Comparison of ENCODE assay signal across 1 cellular context in the genomic region with DNA sequence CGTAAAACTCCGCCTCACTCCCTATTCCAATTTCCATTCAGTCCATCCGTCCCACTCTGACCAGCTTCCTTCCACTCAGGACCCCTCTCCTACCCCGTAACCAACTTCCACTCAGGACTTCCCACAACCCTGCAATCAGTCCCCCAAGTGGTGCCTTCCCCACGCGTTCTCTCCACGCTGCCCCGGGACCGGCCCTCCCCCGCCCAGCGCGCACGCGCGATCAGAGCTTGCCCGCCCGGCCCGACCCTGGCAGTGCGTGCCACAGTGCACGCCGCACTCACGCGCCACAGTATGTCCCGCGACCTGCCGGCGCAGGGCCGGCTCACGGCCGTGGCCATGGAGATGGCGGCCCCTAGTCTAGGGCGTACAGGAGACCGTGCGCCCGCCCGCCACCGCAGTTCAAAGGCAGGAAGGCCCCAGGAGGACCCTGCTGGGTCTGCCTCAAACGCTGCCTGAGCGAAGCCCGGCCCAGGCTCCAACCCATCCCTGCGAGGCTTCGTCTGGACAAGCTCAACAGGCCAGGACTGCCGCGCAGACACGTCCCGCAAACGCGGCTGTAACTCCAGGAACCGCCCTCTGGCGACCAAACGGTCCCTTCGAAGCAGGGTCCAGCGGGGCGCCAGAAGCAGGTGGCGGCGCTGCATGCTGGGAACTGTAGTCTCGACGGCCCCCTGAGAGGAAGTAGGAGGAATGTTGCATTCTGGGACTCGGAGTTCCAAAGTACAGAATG.
A peak's percentile ranks its signal among the peaks of the same experiment; 100 is the strongest.
TF ChIP-seq lines count a peak whose summit lies in the region.

A gene with protein sequence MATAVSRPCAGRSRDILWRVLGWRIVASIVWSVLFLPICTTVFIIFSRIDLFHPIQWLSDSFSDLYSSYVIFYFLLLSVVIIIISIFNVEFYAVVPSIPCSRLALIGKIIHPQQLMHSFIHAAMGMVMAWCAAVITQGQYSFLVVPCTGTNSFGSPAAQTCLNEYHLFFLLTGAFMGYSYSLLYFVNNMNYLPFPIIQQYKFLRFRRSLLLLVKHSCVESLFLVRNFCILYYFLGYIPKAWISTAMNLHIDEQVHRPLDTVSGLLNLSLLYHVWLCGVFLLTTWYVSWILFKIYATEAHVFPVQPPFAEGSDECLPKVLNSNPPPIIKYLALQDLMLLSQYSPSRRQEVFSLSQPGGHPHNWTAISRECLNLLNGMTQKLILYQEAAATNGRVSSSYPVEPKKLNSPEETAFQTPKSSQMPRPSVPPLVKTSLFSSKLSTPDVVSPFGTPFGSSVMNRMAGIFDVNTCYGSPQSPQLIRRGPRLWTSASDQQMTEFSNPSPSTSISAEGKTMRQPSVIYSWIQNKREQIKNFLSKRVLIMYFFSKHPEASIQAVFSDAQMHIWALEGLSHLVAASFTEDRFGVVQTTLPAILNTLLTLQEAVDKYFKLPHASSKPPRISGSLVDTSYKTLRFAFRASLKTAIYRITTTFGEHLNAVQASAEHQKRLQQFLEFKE (minus strand): TSS at position 373 of the 730 bp plus-strand sequence. CDS start 35 bp downstream, at position 338.

TF ChIP-seq in K562, 482 proteins besides CTCF, POLR2A, EP300 and RAD21 (continued from another document and continues in another):
- TF ChIP-seq CREB5 (CRISPR knock-in tag; IDR thresholded peaks at IDR 0.05) (no peak), SP1 (CRISPR knock-in tag; IDR thresholded peaks at IDR 0.05) (peak; percentile 96), PYGO2 (tag; IDR thresholded peaks at IDR 0.05) (0 out of 2 replicates have a peak, but pooled peaks have one; percentile 68), ETV5 (CRISPR knock-in tag; IDR thresholded peaks at IDR 0.05; ENCODE audit: low read depth) (peak; percentile 91), MTA3 (IDR thresholded peaks at IDR 0.05; ENCODE audit: borderline replicate concordance) (peak; percentile 70; the same call in 1 of the 2 replicates), IFI16 (CRISPR knock-in tag; IDR thresholded peaks at IDR 0.05) (no peak), NR3C1 (CRISPR knock-in tag; IDR thresholded peaks at IDR 0.05) (no peak), ZZZ3 (IDR thresholded peaks at IDR 0.05) (peak; percentile 64; the same call in 1 of the 2 replicates), ZNF778 (CRISPR knock-in tag; IDR thresholded peaks at IDR 0.05) (no peak), DACH1 (IDR thresholded peaks at IDR 0.05; ENCODE audit: partially characterized antibody) (peak; percentile 99), RFX7 (CRISPR knock-in tag; IDR thresholded peaks at IDR 0.05) (no peak), ZKSCAN8 (CRISPR knock-in tag; IDR thresholded peaks at IDR 0.05) (peak; percentile 98), PCBP1 (IDR thresholded peaks at IDR 0.05; ENCODE audit: low read depth, low read length, poor library complexity, severe bottlenecking) (no peak), ZNF134 (CRISPR knock-in tag; conservative IDR thresholded peaks at IDR 0.05) (peak; percentile 75; the same call in 1 of the 2 replicates), ZNF408 (CRISPR knock-in tag; IDR thresholded peaks at IDR 0.05; ENCODE audit: low read depth) (no peak), ARID2 (IDR thresholded peaks at IDR 0.05) (no peak), DMBX1 (CRISPR knock-in tag; IDR thresholded peaks at IDR 0.05; ENCODE audit: borderline replicate concordance) (peak; percentile 88), SP2 (IDR thresholded peaks at IDR 0.05; ENCODE audit: extremely low read depth, low read depth, low read length, poor library complexity, severe bottlenecking) (no peak), ZNF263 (CRISPR knock-in tag; IDR thresholded peaks at IDR 0.05; ENCODE audit: borderline replicate concordance) (0 out of 2 replicates have a peak, but pooled peaks have one; percentile 12), SNRNP70 (optimal IDR thresholded peaks at IDR 0.05; ENCODE audit: low read depth, low read length) (no peak), SMARCA4 (IDR thresholded peaks at IDR 0.05) (no peak), KLF1 (tag; IDR thresholded peaks at IDR 0.05) (peak; percentile 76), ZNF217 (CRISPR knock-in tag; IDR thresholded peaks at IDR 0.05) (no peak), CXXC5 (CRISPR knock-in tag; IDR thresholded peaks at IDR 0.05) (peak; percentile 94), ZBTB17 (CRISPR knock-in tag; IDR thresholded peaks at IDR 0.05) (peak; percentile 92), SLC30A9 (CRISPR knock-in tag; IDR thresholded peaks at IDR 0.05) (no peak), MCM3 (IDR thresholded peaks at IDR 0.05) (no peak), PHB2 (IDR thresholded peaks at IDR 0.05; ENCODE audit: low read depth) (no peak), MLLT1 (IDR thresholded peaks at IDR 0.05) (peak; percentile 66 to 69; a peak in 1 of 4 replicates), TCF7 (IDR thresholded peaks at IDR 0.05; ENCODE audit: borderline replicate concordance) (peak; percentile 88), ZNF444 (CRISPR knock-in tag; IDR thresholded peaks at IDR 0.05) (0 out of 2 replicates have a peak, but pooled peaks have one; percentile 6), MYC (IDR thresholded peaks at IDR 0.05; ENCODE audit: low read depth, low read length) (peak; percentile 92), MYC (CRISPR knock-in tag; IDR thresholded peaks at IDR 0.05; ENCODE audit: borderline replicate concordance, low read depth) (peak; percentile 90; the same call in 1 of the 2 replicates), ELF1 (tag; IDR thresholded peaks at IDR 0.05) (peak; percentile 100), TEAD2 (tag; IDR thresholded peaks at IDR 0.05) (no peak; the same call in 1 of the 2 replicates), CBX8 (IDR thresholded peaks at IDR 0.05; ENCODE audit: borderline replicate concordance, extremely low read depth, low read depth, low read length, poor library complexity, severe bottlenecking) (no peak), SIN3B (IDR thresholded peaks at IDR 0.05; ENCODE audit: low read depth) (peak; percentile 85), HDAC8 (tag; IDR thresholded peaks at IDR 0.05) (peak; percentile 95), POLR2H (tag; IDR thresholded peaks at IDR 0.05; ENCODE audit: low read depth) (0 out of 2 replicates have a peak, but pooled peaks have one; percentile 20), RCOR1 (IDR thresholded peaks at IDR 0.05; ENCODE audit: borderline replicate concordance in 1 of 2, low read depth in 2 of 2, low read length in 2 of 2) (peak; percentile 23 to 77), CEBPB (tag; IDR thresholded peaks at IDR 0.05) (no peak), KDM1A (IDR thresholded peaks at IDR 0.05) (no peak)
- TF ChIP-seq, protein P1, sequence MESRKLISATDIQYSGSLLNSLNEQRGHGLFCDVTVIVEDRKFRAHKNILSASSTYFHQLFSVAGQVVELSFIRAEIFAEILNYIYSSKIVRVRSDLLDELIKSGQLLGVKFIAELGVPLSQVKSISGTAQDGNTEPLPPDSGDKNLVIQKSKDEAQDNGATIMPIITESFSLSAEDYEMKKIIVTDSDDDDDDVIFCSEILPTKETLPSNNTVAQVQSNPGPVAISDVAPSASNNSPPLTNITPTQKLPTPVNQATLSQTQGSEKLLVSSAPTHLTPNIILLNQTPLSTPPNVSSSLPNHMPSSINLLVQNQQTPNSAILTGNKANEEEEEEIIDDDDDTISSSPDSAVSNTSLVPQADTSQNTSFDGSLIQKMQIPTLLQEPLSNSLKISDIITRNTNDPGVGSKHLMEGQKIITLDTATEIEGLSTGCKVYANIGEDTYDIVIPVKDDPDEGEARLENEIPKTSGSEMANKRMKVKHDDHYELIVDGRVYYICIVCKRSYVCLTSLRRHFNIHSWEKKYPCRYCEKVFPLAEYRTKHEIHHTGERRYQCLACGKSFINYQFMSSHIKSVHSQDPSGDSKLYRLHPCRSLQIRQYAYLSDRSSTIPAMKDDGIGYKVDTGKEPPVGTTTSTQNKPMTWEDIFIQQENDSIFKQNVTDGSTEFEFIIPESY (CRISPR knock-in tag; IDR thresholded peaks at IDR 0.05) = peak; percentile 11; the same call in 1 of the 2 replicates
- TF ChIP-seq, protein P2, sequence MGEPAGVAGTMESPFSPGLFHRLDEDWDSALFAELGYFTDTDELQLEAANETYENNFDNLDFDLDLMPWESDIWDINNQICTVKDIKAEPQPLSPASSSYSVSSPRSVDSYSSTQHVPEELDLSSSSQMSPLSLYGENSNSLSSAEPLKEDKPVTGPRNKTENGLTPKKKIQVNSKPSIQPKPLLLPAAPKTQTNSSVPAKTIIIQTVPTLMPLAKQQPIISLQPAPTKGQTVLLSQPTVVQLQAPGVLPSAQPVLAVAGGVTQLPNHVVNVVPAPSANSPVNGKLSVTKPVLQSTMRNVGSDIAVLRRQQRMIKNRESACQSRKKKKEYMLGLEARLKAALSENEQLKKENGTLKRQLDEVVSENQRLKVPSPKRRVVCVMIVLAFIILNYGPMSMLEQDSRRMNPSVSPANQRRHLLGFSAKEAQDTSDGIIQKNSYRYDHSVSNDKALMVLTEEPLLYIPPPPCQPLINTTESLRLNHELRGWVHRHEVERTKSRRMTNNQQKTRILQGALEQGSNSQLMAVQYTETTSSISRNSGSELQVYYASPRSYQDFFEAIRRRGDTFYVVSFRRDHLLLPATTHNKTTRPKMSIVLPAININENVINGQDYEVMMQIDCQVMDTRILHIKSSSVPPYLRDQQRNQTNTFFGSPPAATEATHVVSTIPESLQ (CRISPR knock-in tag; IDR thresholded peaks at IDR 0.05) = no peak
- TF ChIP-seq, protein P3, sequence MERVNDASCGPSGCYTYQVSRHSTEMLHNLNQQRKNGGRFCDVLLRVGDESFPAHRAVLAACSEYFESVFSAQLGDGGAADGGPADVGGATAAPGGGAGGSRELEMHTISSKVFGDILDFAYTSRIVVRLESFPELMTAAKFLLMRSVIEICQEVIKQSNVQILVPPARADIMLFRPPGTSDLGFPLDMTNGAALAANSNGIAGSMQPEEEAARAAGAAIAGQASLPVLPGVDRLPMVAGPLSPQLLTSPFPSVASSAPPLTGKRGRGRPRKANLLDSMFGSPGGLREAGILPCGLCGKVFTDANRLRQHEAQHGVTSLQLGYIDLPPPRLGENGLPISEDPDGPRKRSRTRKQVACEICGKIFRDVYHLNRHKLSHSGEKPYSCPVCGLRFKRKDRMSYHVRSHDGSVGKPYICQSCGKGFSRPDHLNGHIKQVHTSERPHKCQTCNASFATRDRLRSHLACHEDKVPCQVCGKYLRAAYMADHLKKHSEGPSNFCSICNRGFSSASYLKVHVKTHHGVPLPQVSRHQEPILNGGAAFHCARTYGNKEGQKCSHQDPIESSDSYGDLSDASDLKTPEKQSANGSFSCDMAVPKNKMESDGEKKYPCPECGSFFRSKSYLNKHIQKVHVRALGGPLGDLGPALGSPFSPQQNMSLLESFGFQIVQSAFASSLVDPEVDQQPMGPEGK (CRISPR knock-in tag; IDR thresholded peaks at IDR 0.05; ENCODE audit: borderline replicate concordance) = no peak
- TF ChIP-seq, protein P4, sequence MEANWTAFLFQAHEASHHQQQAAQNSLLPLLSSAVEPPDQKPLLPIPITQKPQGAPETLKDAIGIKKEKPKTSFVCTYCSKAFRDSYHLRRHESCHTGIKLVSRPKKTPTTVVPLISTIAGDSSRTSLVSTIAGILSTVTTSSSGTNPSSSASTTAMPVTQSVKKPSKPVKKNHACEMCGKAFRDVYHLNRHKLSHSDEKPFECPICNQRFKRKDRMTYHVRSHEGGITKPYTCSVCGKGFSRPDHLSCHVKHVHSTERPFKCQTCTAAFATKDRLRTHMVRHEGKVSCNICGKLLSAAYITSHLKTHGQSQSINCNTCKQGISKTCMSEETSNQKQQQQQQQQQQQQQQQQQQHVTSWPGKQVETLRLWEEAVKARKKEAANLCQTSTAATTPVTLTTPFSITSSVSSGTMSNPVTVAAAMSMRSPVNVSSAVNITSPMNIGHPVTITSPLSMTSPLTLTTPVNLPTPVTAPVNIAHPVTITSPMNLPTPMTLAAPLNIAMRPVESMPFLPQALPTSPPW (CRISPR knock-in tag; IDR thresholded peaks at IDR 0.05) = peak; percentile 74
